In the genomic region with DNA sequence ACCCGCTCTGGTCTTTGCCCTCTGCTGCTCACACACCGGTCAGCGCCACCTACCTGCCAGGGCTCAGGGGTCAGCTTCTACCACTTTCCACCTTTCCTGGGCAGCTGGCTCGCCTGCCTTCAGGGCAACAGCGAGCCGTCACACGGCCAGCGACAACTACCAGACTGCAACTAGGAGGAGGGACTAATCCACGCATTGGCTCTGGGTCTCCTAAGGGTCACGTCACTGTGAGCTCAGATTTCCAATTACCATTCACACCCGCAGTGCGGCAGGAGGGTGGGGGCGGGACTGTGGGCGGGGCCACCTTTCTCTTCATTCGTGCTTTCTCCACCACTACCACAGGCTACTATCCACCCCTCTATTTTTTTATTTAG, we compare ENCODE assay signal across 8 cellular contexts. TPM values are rescaled to one million over a fixed set of nuclear protein-coding genes. Genes with fewer than 3 reads are reported as not detected.
DNase-seq lines count a peak whose midpoint lies in the region; ATAC-seq and TF ChIP-seq lines count a peak whose summit lies in the region.

TSS of gene BEX5 (minus strand) at position 172 of the 374 bp plus-strand sequence. CDS start 1,712 bp downstream, outside the sequence.

- H3F3A ChIP-seq in GM23248 (ENCODE audit: insufficient read depth) = no peaks in the 10 kb centered on the region

- peaks cover 4% of the 10 kb centered on the region for H3K27me3 Mint-ChIP-seq in activated B cell treated with CpG ODN at 0.5 μM for 24 hours

- H3K9ac ChIP-seq in GM23248 = no peak within 1 kb of the TSS

- no peaks in the 10 kb centered on the region for H3K9me3 ChIP-seq in GM23248 (ENCODE audit: low read depth)

- intact Hi-C loops in activated B cell treated with CpG ODN at 0.5 μM for 24 hours (cut with micrococcal nuclease) = loop anchor here (5.0 kb wide), 1 partner anchor 502 kb away; no protein-coding TSS in a partner anchor

- H3K4me3 Mint-ChIP-seq in activated B cell treated with CpG ODN at 0.5 μM for 24 hours = peak within 1 kb of the TSS; percentile 89

- ATAC-seq in activated B cell treated with CpG ODN at 0.5 μM for 24 hours (ENCODE audit: low read depth) (peak; percentile 96), left lobe of liver (peak; percentile 99)

- no peaks in the 10 kb centered on the region for H3K9me3 Mint-ChIP-seq in activated B cell treated with CpG ODN at 0.5 μM for 24 hours

- TF ChIP-seq CTCF in activated B cell treated with CpG ODN at 0.5 μM for 24 hours (IDR thresholded peaks at IDR 0.05) = no peak

- no peaks in the 10 kb centered on the region for H3K9me2 ChIP-seq in GM23248 (ENCODE audit: insufficient read depth)

- H3K27ac Mint-ChIP-seq in activated B cell treated with CpG ODN at 0.5 μM for 24 hours = peak within 1 kb of the TSS; percentile 75

- no peaks in the 10 kb centered on the region for H3K79me2 ChIP-seq in GM23248 (ENCODE audit: insufficient read depth)

- H3K27ac ChIP-seq in GM23248 = no peak within 1 kb of the TSS

- peak within 1 kb of the TSS; percentile 64 for H3K4me3 ChIP-seq in GM23248

- 1 to 2% methylated on average over 8 to 15 of the region's 15 CpGs for WGBS in GM23248 (ENCODE audit: low coverage in 1 of 2, low lambda C conversion rate in 2 of 2, missing lambda C conversion rate in 2 of 2), 2 experiments

- no peaks in the 10 kb centered on the region for H4K20me1 ChIP-seq in GM23248 (ENCODE audit: insufficient read depth)

- no peaks in the 10 kb centered on the region for H3K4me1 ChIP-seq in GM23248 (ENCODE audit: insufficient read depth)

- H3K4me2 ChIP-seq in GM23248 (ENCODE audit: unreplicated experiment) = no peak within 1 kb of the TSS

- CTCF ChIA-PET in activated B cell treated with CpG ODN at 0.5 μM for 24 hours (lab: Charles Lee) = no interaction called here

- peaks cover 16% of the 10 kb centered on the region for H3K4me1 Mint-ChIP-seq in activated B cell treated with CpG ODN at 0.5 μM for 24 hours

- H3K36me3 Mint-ChIP-seq in activated B cell treated with CpG ODN at 0.5 μM for 24 hours (ENCODE audit: low read depth) = no peaks in the 10 kb centered on the region

- in situ Hi-C loops in GM23248 (cut with MboI) = no loop called here

- POLR2A ChIA-PET in activated B cell treated with CpG ODN at 0.5 μM for 24 hours (lab: Charles Lee) = interaction anchor here (1.5 kb wide), 1 partner anchor 224 kb away, joined by 8 read pairs; the partner anchor contains the start of gene ZMAT1

- peak within 1 kb of the TSS; percentile 62 for H2AFZ ChIP-seq in GM23248

- DNase-seq in DMS53 treated with DMSO at 0.1 percent for 48 hours (lab: John Stamatoyannopoulos, UW; ENCODE audit: unreplicated experiment) = peak; percentile 60
- peak; percentile 54 for DNase-seq in GM23248
- DNase-seq in NCI-H1092 (lab: John Stamatoyannopoulos, UW) = peak; percentile 80
- peak; percentile 15 for DNase-seq in activated B cell treated with CpG ODN at 0.5 μM for 24 hours
- peak; percentile 85 for DNase-seq in cerebellar cortex (ENCODE audit: low spot score)
- DNase-seq in left lobe of liver (ENCODE audit: low spot score) = peak; percentile 51
- DNase-seq in stimulated activated CD4-positive, alpha-beta T cell treated with anti-CD3 and anti-CD28 coated beads, Interleukin-4, amount 100 ng/mL, for 4 hours = peak; percentile 26 to 52
- DNase-seq in MV-4-11 (lab: John Stamatoyannopoulos, UW) = no peak

- no peaks in the 10 kb centered on the region for H3K36me3 ChIP-seq in GM23248 (ENCODE audit: low read depth)

- no peaks in the 10 kb centered on the region for H3K27me3 ChIP-seq in GM23248 (replicated peaks; ENCODE audit: insufficient read depth)

RNA-seq across cellular contexts. Expression of gene BEX5, which starts in this region (rescaled TPM):
- not detected in 2 replicates for total RNA-seq in GM23248 (2014; rRNA removed; shearing (Covaris generic))
- polyA plus RNA-seq in GM23248 (2016; fragmentation: Nextera tagmentation; extraction: Ambion mirVana) = not detected in 2 replicates
- total RNA-seq in activated B cell treated with CpG ODN at 0.5 μM for 24 hours (0.61 and 1.2 TPM in 2 replicates), left lobe of liver (not detected)

Comparison
In these comparisons a context has a peak if more than half of its experiments do, and no peak if none do; other contexts are left out.
1. Peak in DNase-seq and H3K4me3 ChIP-seq in GM23248; RNA of the gene not detected or under 1 TPM.
2. Peak in DNase-seq and ATAC-seq in left lobe of liver; RNA of the gene not detected or under 1 TPM.